Comparison of ENCODE assay signal across 11 cellular contexts in genomic region chr2:64605991-64606494, GRCh38. TPM values are rescaled to one million over a fixed set of nuclear protein-coding genes. Genes with fewer than 3 reads are reported as not detected.
DNase-seq lines count a peak whose midpoint lies in the region; ATAC-seq and TF ChIP-seq lines count a peak whose summit lies in the region.
"Had no signal": no experiment of that assay in that cellular context is flagged by ENCODE, and none has a peak within 500 bp of the region (broad histone marks: within the 10 kb centered on the region; RNA-seq: fewer than 3 reads in every experiment).

No MANE protein-coding gene starts in this region.

- peaks cover 24% of the 10 kb centered on the region for H3K4me1 ChIP-seq in Caco-2
- H3K4me1 ChIP-seq in OCI-LY1 (ENCODE audit: insufficient read depth, low read length, severe bottlenecking) = peaks cover 37% of the 10 kb centered on the region

- H3K27me3 Mint-ChIP-seq in Caco-2 (ENCODE audit: insufficient read depth, unreplicated experiment) = no peaks in the 10 kb centered on the region
- no peaks in the 10 kb centered on the region for H3K27me3 Mint-ChIP-seq in effector memory CD8-positive, alpha-beta T cell
- H3K27me3 Mint-ChIP-seq in progenitor cell of endocrine pancreas = peaks cover 4% of the 10 kb centered on the region

- no peak overlapping the region for H2AFZ ChIP-seq in OCI-LY1 (ENCODE audit: low read length)

- H3K36me3 Mint-ChIP-seq in Caco-2 (ENCODE audit: insufficient read depth, unreplicated experiment) (no peaks in the 10 kb centered on the region), progenitor cell of endocrine pancreas (ENCODE audit: insufficient read depth) (no peaks in the 10 kb centered on the region)
- H3K36me3 Mint-ChIP-seq in effector memory CD8-positive, alpha-beta T cell (ENCODE audit: insufficient read depth) = no peaks in the 10 kb centered on the region

- DNase-seq in Caco-2 (no peak), progenitor cell of endocrine pancreas (ENCODE audit: low spot score, unreplicated experiment) (no peak), epidermal melanocyte (ENCODE audit: insufficient read length, low spot score) (no peak), SKM-1 (lab: John Stamatoyannopoulos, UW; ENCODE audit: unreplicated experiment) (no peak)
- no peak for DNase-seq in effector memory CD8-positive, alpha-beta T cell
- DNase-seq: NCI-H1048, NCI-H510A treated with DMSO at 0.1 percent for 48 hours had no signal

- H3F3A ChIP-seq in OCI-LY1 (ENCODE audit: insufficient read depth, low read length) = no peaks in the 10 kb centered on the region

- H3K27me3 ChIP-seq in Caco-2 (replicated peaks; ENCODE audit: control insufficient read depth, insufficient read depth, low read length) = no peaks in the 10 kb centered on the region
- H3K27me3 ChIP-seq in OCI-LY1 (ENCODE audit: insufficient read depth, low read length) = no peaks in the 10 kb centered on the region

- H3K4me3 Mint-ChIP-seq in Caco-2 (ENCODE audit: unreplicated experiment) = peak overlapping the region; percentile 41
- peak overlapping the region; percentile 78 to 90 for H3K4me3 Mint-ChIP-seq in effector memory CD8-positive, alpha-beta T cell
- H3K4me3 Mint-ChIP-seq in progenitor cell of endocrine pancreas (ENCODE audit: low read depth) = no peak overlapping the region

- H3K4me3 ChIP-seq in Caco-2 (ENCODE audit: low read depth, low read length) = no peak overlapping the region
- peak overlapping the region; percentile 51 for H3K4me3 ChIP-seq in OCI-LY1 (ENCODE audit: low read depth, low read length, poor library complexity, severe bottlenecking)
- H3K4me3 ChIP-seq: lung had no signal

- intact Hi-C loops in Caco-2 (cut with micrococcal nuclease; ENCODE audit: unreplicated experiment) = no loop called here

- no peak for ATAC-seq in effector memory CD8-positive, alpha-beta T cell (replicated peaks)
- ATAC-seq in HG03097 (IDR thresholded peaks at IDR 0.05; ENCODE audit: low FRiP score, unreplicated experiment) = no peak
- no peak for ATAC-seq in GM18498 (IDR thresholded peaks at IDR 0.05; ENCODE audit: unreplicated experiment)

- H3K9me3 Mint-ChIP-seq in Caco-2 (ENCODE audit: unreplicated experiment) (peaks cover 15% of the 10 kb centered on the region), progenitor cell of endocrine pancreas (ENCODE audit: low read depth) (peaks cover 4% of the 10 kb centered on the region)
- no peaks in the 10 kb centered on the region for H3K9me3 Mint-ChIP-seq in effector memory CD8-positive, alpha-beta T cell

- TF ChIP-seq CTCF in Caco-2 (IDR thresholded peaks at IDR 0.05; ENCODE audit: insufficient read depth in 1 of 2, low read depth in 1 of 2, low read length in 1 of 2, severe bottlenecking in 1 of 2, unreplicated experiment in 1 of 2) (no peak), OCI-LY1 (IDR thresholded peaks at IDR 0.05; ENCODE audit: low read length) (no peak), progenitor cell of endocrine pancreas (IDR thresholded peaks at IDR 0.05; ENCODE audit: unreplicated experiment) (no peak)

- H3K9me3 ChIP-seq in Caco-2 (no peaks in the 10 kb centered on the region), OCI-LY1 (ENCODE audit: low read length) (no peaks in the 10 kb centered on the region)

- H3K9me2 ChIP-seq in OCI-LY1 (ENCODE audit: low read depth, low read length) = no peaks in the 10 kb centered on the region

- H3K79me2 ChIP-seq in OCI-LY1 (ENCODE audit: insufficient read depth, low read length) = no peaks in the 10 kb centered on the region

- no peaks in the 10 kb centered on the region for H3K36me3 ChIP-seq in Caco-2 (ENCODE audit: control insufficient read depth, insufficient read depth, low read length)
- H3K36me3 ChIP-seq in OCI-LY1 (ENCODE audit: insufficient read depth, low read length) = no peaks in the 10 kb centered on the region; the same call in 1 of the 2 replicates

- H3K27ac Mint-ChIP-seq in Caco-2 (ENCODE audit: unreplicated experiment) (no peak overlapping the region), progenitor cell of endocrine pancreas (peak overlapping the region; percentile 71)
- H3K27ac Mint-ChIP-seq in effector memory CD8-positive, alpha-beta T cell = peak overlapping the region; percentile 86 to 92

- no peaks in the 10 kb centered on the region for H4K20me1 ChIP-seq in OCI-LY1 (ENCODE audit: insufficient read depth, low read length)

- peaks cover 20% of the 10 kb centered on the region for H3K4me1 Mint-ChIP-seq in Caco-2 (ENCODE audit: low read depth, unreplicated experiment)
- H3K4me1 Mint-ChIP-seq in effector memory CD8-positive, alpha-beta T cell (ENCODE audit: low read depth in 2 of 2) = peaks cover 20 to 21% of the 10 kb centered on the region in 2 donors
- H3K4me1 Mint-ChIP-seq in progenitor cell of endocrine pancreas (ENCODE audit: low read depth) = peaks cover 25% of the 10 kb centered on the region

- POLR2A ChIA-PET in Caco-2 (lab: Charles Lee) = no interaction called here

- no peak overlapping the region for H3K27ac ChIP-seq in OCI-LY1 (ENCODE audit: low read depth, low read length, poor library complexity, severe bottlenecking)

- no peak overlapping the region for H3K9ac ChIP-seq in OCI-LY1 (ENCODE audit: low read length)

- BruUV-seq in Caco-2 (replicated peaks; lab: Mats Ljungman, UMichigan) = no TSS peak

- H3K4me2 ChIP-seq in OCI-LY1 (ENCODE audit: low read length) = no peak overlapping the region; the same call in 1 of the 2 replicates

- CTCF ChIA-PET in Caco-2 (lab: Charles Lee) = interaction anchor here (1.2 to 2.6 kb wide), 2 partner anchors 11 to 19 kb away, joined by 3 to 11 read pairs; no protein-coding TSS in a partner anchor

RNA-seq across cellular contexts. Expression of gene SERTAD2, which starts 47.7 kb away (rescaled TPM):
- total RNA-seq in Caco-2 (2022) (25.1 and 25.8 TPM in 2 replicates), progenitor cell of endocrine pancreas (19.0 and 20.7 TPM in 2 replicates)
